ENCODE assay signal across 8 cellular contexts in the genomic region with DNA sequence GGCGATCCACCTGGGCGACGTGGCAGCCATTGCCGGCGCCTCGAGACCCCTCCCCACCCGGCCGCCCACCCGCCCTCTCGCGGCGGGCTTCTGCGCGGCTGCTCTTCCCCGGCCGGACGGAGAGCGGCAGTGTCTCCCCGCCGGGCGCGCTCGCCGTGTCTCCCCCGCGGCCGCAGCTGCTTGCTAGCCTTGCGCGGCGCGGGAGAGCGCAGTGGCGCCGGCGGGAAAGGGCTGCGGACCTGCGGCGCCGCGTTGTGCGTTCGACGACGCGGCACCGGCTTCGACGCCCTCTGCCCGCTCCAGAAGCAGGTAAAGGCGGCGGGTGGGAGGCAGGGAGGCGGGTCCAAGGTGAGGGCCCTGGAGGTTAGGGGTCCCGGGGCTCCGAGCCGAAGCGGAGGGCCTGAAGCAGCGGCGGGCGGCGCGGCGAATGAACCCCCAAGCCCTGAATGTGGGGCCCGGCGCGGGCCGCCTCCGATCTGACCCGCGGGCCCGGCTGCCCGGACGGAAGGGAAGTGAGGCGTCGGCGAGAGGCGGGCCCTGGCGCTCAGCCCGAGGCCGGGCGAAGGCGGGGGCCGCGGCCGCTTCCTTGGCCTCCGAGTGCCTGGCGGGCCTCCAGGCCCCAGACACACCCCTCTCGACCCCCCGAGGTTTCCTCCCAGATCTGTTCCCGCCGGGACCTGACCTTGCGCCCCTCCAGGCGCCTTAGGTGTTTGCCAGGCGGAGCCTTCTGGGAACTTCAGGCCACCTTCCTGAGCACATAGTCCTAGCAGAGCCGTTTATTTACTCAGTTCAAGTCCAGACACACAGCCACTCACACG. TPM values are rescaled to one million over a fixed set of nuclear protein-coding genes. Genes with fewer than 3 reads are reported as not detected.
DNase-seq lines count a peak whose midpoint lies in the region; FAIRE-seq and TF ChIP-seq lines count a peak whose summit lies in the region.

A gene (plus strand): TSS at position 129 of the 818 bp plus-strand sequence. CDS start 40,491 bp downstream, outside the sequence.

- peak within 1 kb of the TSS; percentile 99 for H3K27ac ChIP-seq in suprapubic skin

- no peaks in the 10 kb centered on the region for H3K9me3 ChIP-seq in suprapubic skin

- DNase-seq in ELR (ENCODE audit: low read depth) (peak; percentile 79), H54 (ENCODE audit: insufficient read length, low spot score) (peak; percentile 42), LoVo (ENCODE audit: low spot score) (peak; percentile 76), SK-MEL-5 (ENCODE audit: low read depth, low spot score) (peak; percentile 67), frontal cortex (ENCODE audit: low spot score in 2 of 2) (peak; percentile 75 to 86), nucleus accumbens (lab: John Stamatoyannopoulos, UW) (peak in 54 of 56 donors; percentile 12 to 82 (median 60)), suprapubic skin (ENCODE audit: low spot score in 2 of 2) (peak; percentile 87 to 88)
- peak; percentile 41 to 70 (median 52) for DNase-seq in activated naive CD4-positive, alpha-beta T cell (lab: John Stamatoyannopoulos, UW)

- WGBS in suprapubic skin: 0% methylated on average over 27 of the region's 95 CpGs

- TF ChIP-seq CTCF in suprapubic skin (IDR thresholded peaks at IDR 0.05): peak; percentile 27 to 91

- no peaks in the 10 kb centered on the region for H3K36me3 ChIP-seq in suprapubic skin

- FAIRE-seq in H54 (lab: Jason Lieb, UNC): no peak
- no peak for FAIRE-seq in frontal cortex (lab: Jason Lieb, UNC)

- peak; percentile 46; the same call in 1 of the 2 replicates for TF ChIP-seq POLR2A in H54 (IDR thresholded peaks at IDR 0.05; ENCODE audit: low read depth, low read length)
- TF ChIP-seq POLR2A in suprapubic skin (IDR thresholded peaks at IDR 0.05): peak in 1 of 2 donors; percentile 79

- TF ChIP-seq EP300 in suprapubic skin (IDR thresholded peaks at IDR 0.05): no peak

- in situ Hi-C loops in SK-MEL-5 (cut with HindIII; ENCODE audit: low pct_unique_long_range_greater_than_20kb, low sequenced_read_pairs): no loop called here

- H3K27me3 ChIP-seq in suprapubic skin: no peaks in the 10 kb centered on the region

- H3K4me1 ChIP-seq in suprapubic skin: peaks cover 28% of the 10 kb centered on the region

- H3K4me3 ChIP-seq in suprapubic skin: peak within 1 kb of the TSS; percentile 81

RNA-seq across cellular contexts. Expression of the gene that starts here (rescaled TPM):
- total RNA-seq in SK-MEL-5 (2014; rRNA removed; shearing (Covaris generic)): 6.4 and 6.5 TPM in 2 replicates
- polyA plus RNA-seq in SK-MEL-5 (2015; cell fraction: cytosol; rRNA removed): 3.2 and 4.1 TPM in 2 replicates
- polyA plus RNA-seq in SK-MEL-5 (2015; cell fraction: nucleus; rRNA removed): 7.3 and 7.9 TPM in 2 replicates
- total RNA-seq in frontal cortex: 77.5 TPM
- 10 to 100 TPM in 2 of 4 donors, 1 to 10 TPM in 2; 7.8 to 23.7 (median 10.3) TPM for total RNA-seq in suprapubic skin

Comparison
In these comparisons a context has a peak if more than half of its experiments do, and no peak if none do; other contexts are left out.
1. Peak in every context shown above with its lines: DNase-seq, H3K4me3 ChIP-seq and H3K27ac ChIP-seq.